ENCODE assay signal across 13 cellular contexts in genomic region chr7:75460541-75460940, GRCh38. TPM values are rescaled to one million over a fixed set of nuclear protein-coding genes. Genes with fewer than 3 reads are reported as not detected.
"Had no signal": no experiment of that assay in that cellular context is flagged by ENCODE, and none has a peak within 500 bp of the region (broad histone marks: within the 10 kb centered on the region; RNA-seq: fewer than 3 reads in every experiment).

No MANE protein-coding gene starts in this region.

RNA-seq across cellular contexts. Expression of gene SPDYE5, which starts 31.6 kb away (rescaled TPM):
- total RNA-seq: chondrocyte, esophagus squamous epithelium, left colon, liver, mesothelial cell of epicardium, occipital lobe, pulmonary artery endothelial cell, suprapubic skin, transverse colon, upper lobe of right lung, uterus had no signal
- polyA plus RNA-seq: heart right ventricle, small intestine had no signal
